ENCODE assay signal across 18 cellular contexts in the genomic region with DNA sequence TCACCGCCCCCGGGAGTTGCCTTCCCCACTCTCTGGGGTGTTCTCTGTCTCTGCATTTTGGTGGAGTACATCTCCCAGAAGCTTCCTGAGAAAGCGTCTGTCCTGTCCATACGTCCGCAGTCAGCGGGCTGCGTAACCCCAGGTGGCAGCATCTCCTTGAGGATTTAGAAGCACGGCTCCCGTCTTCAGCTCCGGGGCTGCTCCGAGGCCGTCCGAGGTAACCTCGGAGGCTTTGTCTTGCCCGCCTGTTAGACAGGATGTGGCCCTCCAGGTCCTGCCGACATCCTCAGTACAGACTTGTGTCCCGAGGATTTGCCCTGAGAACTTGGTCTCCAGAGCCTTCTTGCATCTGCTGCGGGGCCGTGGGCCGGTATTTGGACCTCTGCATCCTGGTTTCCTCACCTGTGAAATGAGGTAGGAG. TPM values are rescaled to one million over a fixed set of nuclear protein-coding genes. Genes with fewer than 3 reads are reported as not detected.
DNase-seq lines count a peak whose midpoint lies in the region; ATAC-seq and TF ChIP-seq lines count a peak whose summit lies in the region.
"Had no signal": no experiment of that assay in that cellular context is flagged by ENCODE, and none has a peak within 500 bp of the region (broad histone marks: within the 10 kb centered on the region; RNA-seq: fewer than 3 reads in every experiment).

No MANE protein-coding gene starts in this region.

- H3K36me3 Mint-ChIP-seq in activated naive CD8-positive, alpha-beta T cell treated with anti-CD3 and anti-CD28 coated beads, Interleukin-2, amount 10 ng/mL, durations not matched to agents 7 days and 5 days, result peaks cover 68% of the 10 kb centered on the region
- H3K36me3 Mint-ChIP-seq in activated naive CD8-positive, alpha-beta T cell treated with anti-CD3 and anti-CD28 coated beads for 36 hours, result peaks cover 79% of the 10 kb centered on the region
- peaks cover 33% of the 10 kb centered on the region for H3K36me3 Mint-ChIP-seq in type B pancreatic cell

- H3K4me1 Mint-ChIP-seq in activated naive CD8-positive, alpha-beta T cell treated with anti-CD3 and anti-CD28 coated beads, Interleukin-2, amount 10 ng/mL, durations not matched to agents 7 days and 5 days, result peaks cover 2% of the 10 kb centered on the region
- no peaks in the 10 kb centered on the region for H3K4me1 Mint-ChIP-seq in activated naive CD8-positive, alpha-beta T cell treated with anti-CD3 and anti-CD28 coated beads for 36 hours
- no peaks in the 10 kb centered on the region for H3K4me1 Mint-ChIP-seq in type B pancreatic cell (ENCODE audit: unreplicated experiment)

- TF ChIP-seq CTCF in WERI-Rb-1 (IDR thresholded peaks at IDR 0.05; ENCODE audit: low read depth, low read length) (peak; percentile 47; the same call in 1 of the 2 replicates), spleen (IDR thresholded peaks at IDR 0.05 in 8 of 11, conservative IDR thresholded peaks at IDR 0.05 in 3 of 11) (no peak), type B pancreatic cell (conservative IDR thresholded peaks at IDR 0.05) (no peak)

- no peak overlapping the region for H3K4me3 Mint-ChIP-seq in activated naive CD8-positive, alpha-beta T cell treated with anti-CD3 and anti-CD28 coated beads, Interleukin-2, amount 10 ng/mL, durations not matched to agents 7 days and 5 days
- no peak overlapping the region for H3K4me3 Mint-ChIP-seq in activated naive CD8-positive, alpha-beta T cell treated with anti-CD3 and anti-CD28 coated beads for 36 hours
- H3K4me3 Mint-ChIP-seq in type B pancreatic cell, result no peak overlapping the region

- H3K4me3 ChIP-seq in WERI-Rb-1 (ENCODE audit: low read depth, low read length) (peak overlapping the region; percentile 16), spleen (no peak overlapping the region)
- H3K4me3 ChIP-seq: A549; BLaER1 treated with 17β-estradiol and CSF1 and Interleukin-3, amounts not matched to agents 10 nM and 100 nM had no signal

- H3K9me3 ChIP-seq in WERI-Rb-1 (ENCODE audit: severe bottlenecking) (peaks cover 2% of the 10 kb centered on the region), spleen (peaks cover 0 to 22% (median 3%) of the 10 kb centered on the region in 8 donors)
- H3K9me3 ChIP-seq: A549 had no signal

- no peak for ATAC-seq in activated naive CD8-positive, alpha-beta T cell treated with anti-CD3 and anti-CD28 coated beads, Interleukin-2, amount 10 ng/mL, durations not matched to agents 7 days and 5 days (ENCODE audit: low read depth)
- ATAC-seq: A549 had no signal

- H3K36me3 ChIP-seq in WERI-Rb-1, result peaks cover 55% of the 10 kb centered on the region
- H3K36me3 ChIP-seq in spleen, result peaks cover 4 to 99% (median 82%) of the 10 kb centered on the region in 6 donors

- H3K27me3 Mint-ChIP-seq in activated naive CD8-positive, alpha-beta T cell treated with anti-CD3 and anti-CD28 coated beads, Interleukin-2, amount 10 ng/mL, durations not matched to agents 7 days and 5 days, result no peaks in the 10 kb centered on the region
- no peaks in the 10 kb centered on the region for H3K27me3 Mint-ChIP-seq in activated naive CD8-positive, alpha-beta T cell treated with anti-CD3 and anti-CD28 coated beads for 36 hours
- H3K27me3 Mint-ChIP-seq in type B pancreatic cell, result no peaks in the 10 kb centered on the region

- 87 to 98% (median 95%) methylated on average over 17 to 20 of the region's 20 CpGs for WGBS in spleen, 5 donors

- no peaks in the 10 kb centered on the region for H3K4me1 ChIP-seq in spleen
- H3K4me1 ChIP-seq: A549 had no signal

- peak overlapping the region; percentile 60 for H3K27ac ChIP-seq in WERI-Rb-1
- peak overlapping the region; percentile 52 for H3K27ac ChIP-seq in layer of hippocampus (ENCODE audit: low read depth, low read length)
- H3K27ac ChIP-seq in spleen, result no peak overlapping the region
- H3K27ac ChIP-seq: A549; BLaER1 treated with 17β-estradiol and CSF1 and Interleukin-3, amounts not matched to agents 10 nM and 100 nM had no signal

- POLR2A ChIA-PET in activated naive CD8-positive, alpha-beta T cell treated with anti-CD3 and anti-CD28 coated beads, Interleukin-2, amount 10 ng/mL, durations not matched to agents 7 days and 5 days (lab: Charles Lee), result no interaction called here

- intact Hi-C loops in spleen (cut with DNase I; ENCODE audit: low total_unique reads), result no loop called here

- no peak for TF ChIP-seq POLR2A in spleen (IDR thresholded peaks at IDR 0.05)

- H3K27ac Mint-ChIP-seq in activated naive CD8-positive, alpha-beta T cell treated with anti-CD3 and anti-CD28 coated beads, Interleukin-2, amount 10 ng/mL, durations not matched to agents 7 days and 5 days, result no peak overlapping the region
- H3K27ac Mint-ChIP-seq in activated naive CD8-positive, alpha-beta T cell treated with anti-CD3 and anti-CD28 coated beads for 36 hours, result no peak overlapping the region
- no peak overlapping the region for H3K27ac Mint-ChIP-seq in type B pancreatic cell

- peak; percentile 11 for DNase-seq in activated naive CD8-positive, alpha-beta T cell treated with anti-CD3 and anti-CD28 coated beads, Interleukin-2, amount 10 ng/mL, durations not matched to agents 7 days and 5 days
- DNase-seq in activated naive CD8-positive, alpha-beta T cell treated with anti-CD3 and anti-CD28 coated beads for 36 hours, result no peak
- DNase-seq in WERI-Rb-1, result peak; percentile 88
- peak; percentile 60 for DNase-seq in spleen
- DNase-seq in NCI-H1092 treated with DMSO at 0.1 percent for 48 hours (lab: John Stamatoyannopoulos, UW), result no peak
- no peak for DNase-seq in type B pancreatic cell (ENCODE audit: extremely low spot score, unreplicated experiment)
- DNase-seq in putamen (ENCODE audit: low spot score), result no peak
- DNase-seq: DND-41, HCEC 1CT, IMR-90, Karpas-422, NCI-H1105 treated with DMSO at 0.1 percent for 48 hours, NCI-H187, NCI-H526 treated with DMSO at 0.1 percent for 48 hours had no signal

- no peaks in the 10 kb centered on the region for H3K27me3 ChIP-seq in WERI-Rb-1 (ENCODE audit: insufficient read depth, low read depth, severe bottlenecking)
- H3K27me3 ChIP-seq in layer of hippocampus (ENCODE audit: control insufficient read depth, insufficient read depth, low read length), result no peaks in the 10 kb centered on the region
- H3K27me3 ChIP-seq in spleen (replicated peaks in 1 of 7), result no peaks in the 10 kb centered on the region

- peaks cover 3% of the 10 kb centered on the region for H3K9me3 Mint-ChIP-seq in activated naive CD8-positive, alpha-beta T cell treated with anti-CD3 and anti-CD28 coated beads, Interleukin-2, amount 10 ng/mL, durations not matched to agents 7 days and 5 days
- no peaks in the 10 kb centered on the region for H3K9me3 Mint-ChIP-seq in activated naive CD8-positive, alpha-beta T cell treated with anti-CD3 and anti-CD28 coated beads for 36 hours
- no peaks in the 10 kb centered on the region for H3K9me3 Mint-ChIP-seq in type B pancreatic cell

RNA-seq across cellular contexts. Expression of gene CTDP1, which starts 58.4 kb away (rescaled TPM):
- 10 to 100 TPM; 41.6 to 42.5 TPM for total RNA-seq in activated naive CD8-positive, alpha-beta T cell treated with anti-CD3 and anti-CD28 coated beads, Interleukin-2, amount 10 ng/mL, durations not matched to agents 7 days and 5 days
- total RNA-seq in activated naive CD8-positive, alpha-beta T cell treated with anti-CD3 and anti-CD28 coated beads for 36 hours, result 10 to 100 TPM; 44.4 to 44.6 TPM
- total RNA-seq in spleen, result 10 to 100 TPM; 24.5 to 54.6 (median 30.5) TPM
- 10 to 100 TPM; 13.6 to 20.8 (median 18.0) TPM for polyA plus RNA-seq in spleen
- 21.1 and 27.6 TPM in 2 replicates for total RNA-seq in type B pancreatic cell (ENCODE audit: low replicate concordance)

RNA-seq across cellular contexts. Expression of gene KCNG2, which starts 59.7 kb away (rescaled TPM):
- total RNA-seq in activated naive CD8-positive, alpha-beta T cell treated with anti-CD3 and anti-CD28 coated beads, Interleukin-2, amount 10 ng/mL, durations not matched to agents 7 days and 5 days, result not detected
- not detected for total RNA-seq in activated naive CD8-positive, alpha-beta T cell treated with anti-CD3 and anti-CD28 coated beads for 36 hours
- total RNA-seq in spleen (1 to 10 TPM in 3 of 7 donors, under 1 TPM in 3, not detected in 1; 0.17 to 3.2 (median 1.1) TPM), type B pancreatic cell (ENCODE audit: low replicate concordance) (0.29 TPM in 1 of 2 replicates, not detected in the other)
- under 1 TPM; 0.15 to 0.38 (median 0.22) TPM for polyA plus RNA-seq in spleen
- total RNA-seq: HT-29, IMR-90 had no signal
- polyA plus RNA-seq: A549, IMR-90 had no signal

Comparison
In these comparisons a context has a peak if more than half of its experiments do, and no peak if none do; other contexts are left out.
1. DNase-seq: peak in activated naive CD8-positive, alpha-beta T cell treated with anti-CD3 and anti-CD28 coated beads, Interleukin-2, amount 10 ng/mL, durations not matched to agents 7 days and 5 days (single experiment), WERI-Rb-1 (single experiment) and spleen (single experiment); none in activated naive CD8-positive, alpha-beta T cell treated with anti-CD3 and anti-CD28 coated beads for 36 hours (single experiment), NCI-H1092 treated with DMSO at 0.1 percent for 48 hours (single experiment), type B pancreatic cell (single experiment) and putamen (single experiment).
2. H3K27ac ChIP-seq: peak in WERI-Rb-1 (single experiment) and layer of hippocampus (single experiment); none in spleen (0 of 8).